Comparison of ENCODE assay signal across 18 cellular contexts in genomic region chr6:129140571-129140970, GRCh38.
DNase-seq lines count a peak whose midpoint lies in the region; ATAC-seq and TF ChIP-seq lines count a peak whose summit lies in the region.
"Had no signal": no experiment of that assay in that cellular context is flagged by ENCODE, and none has a peak within 500 bp of the region (broad histone marks: within the 10 kb centered on the region; RNA-seq: fewer than 3 reads in every experiment).

No MANE protein-coding gene starts in this region.

- peaks cover 3% of the 10 kb centered on the region; the same call in 1 of the 2 replicates for H3K4me1 ChIP-seq in IMR-90 (ENCODE audit: control insufficient read depth, insufficient read depth, low read length)
- no peaks in the 10 kb centered on the region for H3K4me1 ChIP-seq in fibroblast of lung (ENCODE audit: control insufficient read depth, extremely low read depth, insufficient read depth, low read length)
- H3K4me1 ChIP-seq in thyroid gland: no peaks in the 10 kb centered on the region

- H3K4me3 ChIP-seq in IMR-90 (ENCODE audit: insufficient read depth, low read depth, low read length) (no peak overlapping the region), fibroblast of lung (replicated peaks in 1 of 4; ENCODE audit: control extremely low read depth in 1 of 4, insufficient read depth in 1 of 4, low read depth in 3 of 4, low read length in 4 of 4) (no peak overlapping the region), thyroid gland (replicated peaks in 1 of 3) (no peak overlapping the region)
- H3K4me3 ChIP-seq: GM12878 had no signal

- H3K4me3 Mint-ChIP-seq in natural killer cell: no peak overlapping the region
- H3K4me3 Mint-ChIP-seq: activated naive CD8-positive, alpha-beta T cell treated with anti-CD3 and anti-CD28 coated beads, Interleukin-2, amount 10 ng/mL, durations not matched to agents 7 days and 5 days had no signal

- no peak overlapping the region for H3K4ac ChIP-seq in IMR-90 (ENCODE audit: low read depth, low read length)

- H3K36me3 ChIP-seq in IMR-90 (ENCODE audit: control insufficient read depth, insufficient read depth, low read length): no peaks in the 10 kb centered on the region
- H3K36me3 ChIP-seq in fibroblast of lung (ENCODE audit: control insufficient read depth, insufficient read depth, low read length): no peaks in the 10 kb centered on the region
- no peaks in the 10 kb centered on the region for H3K36me3 ChIP-seq in thyroid gland

- WGBS in IMR-90 (ENCODE audit: extremely low coverage in 2 of 2, insufficient read length in 1 of 2), 2 experiments: no CpG with 5 or more reads among the region's 3 CpGs
- 56 to 67% methylated on average over 3 of the region's 3 CpGs for WGBS in thyroid gland, 2 donors

- H2BK15ac ChIP-seq in IMR-90 (ENCODE audit: low read depth, low read length): no peak overlapping the region

- no peaks in the 10 kb centered on the region for H3K27me3 ChIP-seq in IMR-90 (ENCODE audit: control insufficient read depth, insufficient read depth, low read length)
- H3K27me3 ChIP-seq in fibroblast of lung (ENCODE audit: control insufficient read depth, insufficient read depth, low read length): no peaks in the 10 kb centered on the region
- H3K27me3 ChIP-seq in thyroid gland: no peaks in the 10 kb centered on the region

- no peak overlapping the region for H3K9ac ChIP-seq in IMR-90 (ENCODE audit: low read depth, low read length)
- no peak overlapping the region for H3K9ac ChIP-seq in fibroblast of lung (ENCODE audit: insufficient read depth, low read length)

- no peak for TF ChIP-seq POLR2A in IMR-90 (IDR thresholded peaks at IDR 0.05; ENCODE audit: low read depth, low read length)
- TF ChIP-seq POLR2A in thyroid gland (IDR thresholded peaks at IDR 0.05): no peak

- H4K20me1 ChIP-seq in IMR-90 (ENCODE audit: insufficient read depth, low read length) (no peaks in the 10 kb centered on the region), fibroblast of lung (ENCODE audit: control insufficient read depth, extremely low read depth, insufficient read depth, low read length) (no peaks in the 10 kb centered on the region)

- H2BK20ac ChIP-seq in IMR-90 (ENCODE audit: low read depth, low read length): no peak overlapping the region

- H3K27me3 Mint-ChIP-seq in natural killer cell (ENCODE audit: low read depth in 2 of 2): peaks cover 10 to 52% of the 10 kb centered on the region in 2 donors

- no peak overlapping the region for H4K5ac ChIP-seq in IMR-90 (ENCODE audit: low read depth, low read length)

- 0 out of 2 replicates have a peak overlapping the region, but pooled peaks have one; percentile 55 for H3K14ac ChIP-seq in IMR-90 (replicated peaks; ENCODE audit: low read depth, low read length)

- H3K27ac ChIP-seq in IMR-90 (ENCODE audit: insufficient read depth, low read length) (peak overlapping the region; percentile 64; the same call in 1 of the 2 replicates), fibroblast of lung (ENCODE audit: insufficient read depth, low read length) (no peak overlapping the region), thyroid gland (peak overlapping the region; percentile 4 to 60 (median 58))

- dilution Hi-C loops in IMR-90 (cut with HindIII; ENCODE audit: low sequenced_read_pairs, unreplicated experiment): no loop called here

- H3K23ac ChIP-seq in IMR-90 (ENCODE audit: low read depth, low read length): no peak overlapping the region

- peak; percentile 62 for ATAC-seq in IMR-90 (ENCODE audit: low read depth)
- ATAC-seq in natural killer cell: no peak
- ATAC-seq in GM19023 (IDR thresholded peaks at IDR 0.05; ENCODE audit: unreplicated experiment): no peak
- ATAC-seq: GM12878 had no signal

- in situ Hi-C loops in IMR-90 (cut with MboI; ENCODE audit: low sequenced_read_pairs): no loop called here

- TF ChIP-seq CTCF in IMR-90 (conservative IDR thresholded peaks at IDR 0.05; ENCODE audit: low read depth, low read length): no peak
- TF ChIP-seq CTCF in fibroblast of lung (conservative IDR thresholded peaks at IDR 0.05 in 1 of 2, IDR thresholded peaks at IDR 0.05 in 1 of 2; ENCODE audit: low read depth in 1 of 2, low read length in 2 of 2): no peak
- no peak for TF ChIP-seq CTCF in thyroid gland (IDR thresholded peaks at IDR 0.05)
- TF ChIP-seq CTCF in natural killer cell (IDR thresholded peaks at IDR 0.05): no peak

- H2AFZ ChIP-seq in IMR-90 (replicated peaks; ENCODE audit: low read length, poor library complexity) (no peak overlapping the region), fibroblast of lung (ENCODE audit: low read length) (no peak overlapping the region)

- H3K79me1 ChIP-seq in IMR-90 (ENCODE audit: low read depth in 1 of 2, low read length in 2 of 2): no peaks in the 10 kb centered on the region

- no peak overlapping the region for H2AK9ac ChIP-seq in IMR-90 (replicated peaks; ENCODE audit: low read depth, low read length, poor library complexity)

- H3K4me2 ChIP-seq in IMR-90 (ENCODE audit: low read depth, low read length): peak overlapping the region; percentile 29; the same call in 1 of the 2 replicates
- peak overlapping the region; percentile 15 for H3K4me2 ChIP-seq in fibroblast of lung (ENCODE audit: extremely low read depth, insufficient read depth, low read length)

- CTCF ChIA-PET in IMR-90 (lab: Yijun Ruan, JAX): no interaction called here

- H3K36me3 Mint-ChIP-seq in natural killer cell: no peaks in the 10 kb centered on the region
- H3K36me3 Mint-ChIP-seq: activated naive CD8-positive, alpha-beta T cell treated with anti-CD3 and anti-CD28 coated beads, Interleukin-2, amount 10 ng/mL, durations not matched to agents 7 days and 5 days had no signal

- intact Hi-C loops in IMR-90 (cut with micrococcal nuclease) (no loop called here), thyroid gland (cut with DNase I) (no loop called here), natural killer cell (cut with micrococcal nuclease) (no loop called here)

- no peak overlapping the region; the same call in 1 of the 2 replicates for H2AK5ac ChIP-seq in IMR-90 (ENCODE audit: low read depth, low read length)

- DNase-seq in IMR-90 (peak; percentile 50), fibroblast of lung (ENCODE audit: low read depth in 2 of 2) (peak in 1 of 2 donors; percentile 86), mucosa of gallbladder (ENCODE audit: low spot score) (peak; percentile 24), thyroid gland (no peak), natural killer cell (no peak), NOMO-1 treated with DMSO at 0.1 percent for 48 hours (lab: John Stamatoyannopoulos, UW; ENCODE audit: unreplicated experiment) (no peak), HPDE6-E6E7 (ENCODE audit: extremely low spot score) (no peak)
- DNase-seq: activated CD4-positive, CD25-positive, alpha-beta regulatory T cell treated with anti-CD3 and anti-CD28 coated beads, Interleukin-2, amount 50 U/mL, for 72 hours; activated naive CD8-positive, alpha-beta T cell treated with anti-CD3 and anti-CD28 coated beads, Interleukin-2, amount 10 ng/mL, durations not matched to agents 7 days and 5 days; activated T-cell treated with anti-CD3 and anti-CD28 coated beads for 4 hours; C1 segment of cervical spinal cord; DND-41; effector CD4-positive, alpha-beta T cell; glutamatergic neuron; kidney glomerular epithelial cell; NCI-H1048 had no signal

- no peak overlapping the region for H4K91ac ChIP-seq in IMR-90 (ENCODE audit: insufficient read depth, low read depth, low read length)

- H3K56ac ChIP-seq in IMR-90 (ENCODE audit: extremely low read depth, insufficient read depth, low read length): no peak overlapping the region

- H2BK5ac ChIP-seq in IMR-90 (ENCODE audit: low read depth, low read length, poor library complexity, severe bottlenecking): no peak overlapping the region

- no peak for TF ChIP-seq RAD21 in IMR-90 (IDR thresholded peaks at IDR 0.05; ENCODE audit: low read length)

- H3K79me2 ChIP-seq in fibroblast of lung (ENCODE audit: control insufficient read depth, insufficient read depth, low read length): no peaks in the 10 kb centered on the region

- H4K8ac ChIP-seq in IMR-90 (ENCODE audit: low read depth in 2 of 2, low read length in 2 of 2): no peak overlapping the region

- 0 out of 2 replicates have a peak, but pooled peaks cover 2% of the 10 kb centered on the region for H3K9me1 ChIP-seq in IMR-90 (ENCODE audit: insufficient read depth, low read length)

- BruUV-seq in IMR-90 (replicated peaks; lab: Mats Ljungman, UMichigan): no TSS peak

- POLR2A ChIA-PET in IMR-90 (lab: Charles Lee; ENCODE audit: unreplicated experiment): interaction anchor here (0.5 kb wide), 1 partner anchor 150 kb away, joined by 3 read pairs; no protein-coding TSS in a partner anchor

- no peaks in the 10 kb centered on the region for H3K9me3 Mint-ChIP-seq in natural killer cell
- H3K9me3 Mint-ChIP-seq: activated naive CD8-positive, alpha-beta T cell treated with anti-CD3 and anti-CD28 coated beads, Interleukin-2, amount 10 ng/mL, durations not matched to agents 7 days and 5 days had no signal

- H3K9me3 ChIP-seq in IMR-90 (ENCODE audit: control insufficient read depth, insufficient read depth, low read length) (no peaks in the 10 kb centered on the region), fibroblast of lung (ENCODE audit: control insufficient read depth, insufficient read depth, low read depth, low read length) (no peaks in the 10 kb centered on the region), thyroid gland (no peaks in the 10 kb centered on the region)

- H3K27ac Mint-ChIP-seq in natural killer cell: no peak overlapping the region
- H3K27ac Mint-ChIP-seq: activated naive CD8-positive, alpha-beta T cell treated with anti-CD3 and anti-CD28 coated beads, Interleukin-2, amount 10 ng/mL, durations not matched to agents 7 days and 5 days had no signal

- H3K4me1 Mint-ChIP-seq in natural killer cell: no peaks in the 10 kb centered on the region
- H3K4me1 Mint-ChIP-seq: activated naive CD8-positive, alpha-beta T cell treated with anti-CD3 and anti-CD28 coated beads, Interleukin-2, amount 10 ng/mL, durations not matched to agents 7 days and 5 days had no signal

- H3K18ac ChIP-seq in IMR-90 (ENCODE audit: low read depth, low read length): no peak overlapping the region

- H2BK120ac ChIP-seq in IMR-90 (ENCODE audit: low read depth, low read length): no peak overlapping the region

TF ChIP-seq in IMR-90, 13 proteins besides CTCF, POLR2A, EP300 and RAD21 (continues in another document):
- TF ChIP-seq MAFK (IDR thresholded peaks at IDR 0.05; ENCODE audit: low read depth, low read length) (no peak), BHLHE40 (IDR thresholded peaks at IDR 0.05; ENCODE audit: low read depth, low read length) (no peak), RFX5 (IDR thresholded peaks at IDR 0.05; ENCODE audit: low read depth, low read length) (no peak), MXI1 (IDR thresholded peaks at IDR 0.05; ENCODE audit: borderline replicate concordance, low read depth, low read length) (no peak), CEBPB (IDR thresholded peaks at IDR 0.05; ENCODE audit: low read depth, low read length) (no peak), NFE2L2 (IDR thresholded peaks at IDR 0.05; ENCODE audit: low read depth, low read length) (no peak)

Comparison
In these comparisons a context has a peak if more than half of its experiments do, and no peak if none do; other contexts are left out.
1. DNase-seq: peak in IMR-90 (single experiment) and mucosa of gallbladder (single experiment); none in thyroid gland (0 of 2), natural killer cell (single experiment), NOMO-1 treated with DMSO at 0.1 percent for 48 hours (single experiment) and HPDE6-E6E7 (single experiment).